ENCODE assay signal across 20 cellular contexts in the genomic region with DNA sequence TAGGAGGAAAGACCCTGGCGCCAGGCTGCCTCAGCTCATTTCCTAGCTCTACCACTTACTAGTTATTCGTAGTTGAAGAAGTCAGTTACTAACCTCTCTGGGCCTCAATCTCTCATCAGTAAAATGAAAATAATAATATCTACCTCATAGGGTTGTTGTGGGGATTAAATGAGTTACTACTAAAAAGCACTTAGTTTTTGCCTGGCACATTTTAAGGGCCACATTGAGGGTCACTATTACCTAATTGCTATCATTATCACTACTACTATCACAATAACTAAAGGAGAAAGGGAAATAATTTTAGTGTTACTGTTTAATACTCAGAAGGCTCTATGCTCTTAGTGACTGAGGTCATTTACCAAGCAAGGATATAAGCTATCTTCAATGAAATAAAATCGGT.
"Had no signal": no experiment of that assay in that cellular context is flagged by ENCODE, and none has a peak within 500 bp of the region (broad histone marks: within the 10 kb centered on the region; RNA-seq: fewer than 3 reads in every experiment).

No MANE protein-coding gene starts in this region.

- H3K27me3 ChIP-seq: MG63 had no signal

- DNase-seq: Karpas-422, KBM-7, MG63, NCI-H1092, NCI-H1105 treated with DMSO at 0.1 percent for 48 hours, NCI-H1417 treated with DMSO at 0.1 percent for 48 hours, NCI-H146, NCI-H1694 treated with DMSO at 0.1 percent for 48 hours, NCI-H1930, NCI-H2081, NCI-H2107, NCI-H2227 treated with DMSO at 0.1 percent for 48 hours, NCI-H526, NCI-H774, SHP77 had no signal

- H3K27ac Mint-ChIP-seq: IgD-negative memory B cell had no signal

- ATAC-seq: SK-N-SH treated with all-trans-retinoic acid at 6 μM for 48 hours had no signal

- H3K4me3 Mint-ChIP-seq: IgD-negative memory B cell had no signal

- H3K4me3 ChIP-seq: MG63 had no signal

- H3K9me3 Mint-ChIP-seq: IgD-negative memory B cell had no signal

- H3K27me3 Mint-ChIP-seq: IgD-negative memory B cell had no signal

- H3K9me3 ChIP-seq: MG63 had no signal

- H3K27ac ChIP-seq: HL-60, RWPE1 had no signal

- FAIRE-seq: HTR-8/SVneo had no signal
